1 cellular context compared by ENCODE assay signal in genomic region chr16:79402920-79403319, GRCh38.
TF ChIP-seq lines count a peak whose summit lies in the region.

No MANE protein-coding gene starts in this region.

TF ChIP-seq in HEK293, 187 proteins besides CTCF, POLR2A, EP300 and RAD21 (continued from another document):
- TF ChIP-seq PRDM4 (tag by site-specific recombination; IDR thresholded peaks at IDR 0.05): no peak
- TF ChIP-seq ZSCAN4 (tag by site-specific recombination; IDR thresholded peaks at IDR 0.05): no peak
TF ChIP-seq in HEK293: peak in this region for 1.
